9 cellular contexts compared by ENCODE assay signal in the genomic region with DNA sequence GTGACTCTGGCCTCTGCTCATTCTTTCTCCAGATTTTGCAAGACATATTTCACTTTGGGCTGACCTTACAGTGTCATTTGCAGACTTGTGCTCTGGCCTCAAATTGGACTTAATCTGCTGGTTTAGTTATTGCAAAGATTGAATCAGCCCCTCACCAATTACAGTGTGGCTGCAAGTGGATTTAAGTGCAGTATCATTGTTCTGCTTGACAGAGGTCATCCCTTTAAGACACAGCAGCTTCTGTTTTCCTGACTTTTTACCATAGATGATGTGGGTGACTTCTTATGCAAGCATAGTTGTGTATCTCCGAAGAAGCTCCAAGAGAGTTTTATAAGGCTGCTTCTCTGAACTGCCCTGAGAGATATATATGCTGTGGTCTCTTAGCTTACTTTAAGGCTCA. TPM values are rescaled to one million over a fixed set of nuclear protein-coding genes. Genes with fewer than 3 reads are reported as not detected.
DNase-seq lines count a peak whose midpoint lies in the region; ATAC-seq and TF ChIP-seq lines count a peak whose summit lies in the region.
"Had no signal": no experiment of that assay in that cellular context is flagged by ENCODE, and none has a peak within 500 bp of the region (broad histone marks: within the 10 kb centered on the region; RNA-seq: fewer than 3 reads in every experiment).

No MANE protein-coding gene starts in this region.

- peaks cover 23% of the 10 kb centered on the region for H3K36me3 Mint-ChIP-seq in T-helper 17 cell (ENCODE audit: low read depth)

- H3K9me3 ChIP-seq in T-helper 17 cell (ENCODE audit: control insufficient read depth, low read length, poor library complexity, severe bottlenecking): no peaks in the 10 kb centered on the region
- no peaks in the 10 kb centered on the region for H3K9me3 ChIP-seq in right cardiac atrium (ENCODE audit: control insufficient read depth, low read length)
- no peaks in the 10 kb centered on the region for H3K9me3 ChIP-seq in smooth muscle cell (replicated peaks; ENCODE audit: low read depth)
- H3K9me3 ChIP-seq: A549 had no signal

- intact Hi-C loops in right cardiac atrium (cut with DNase I): loop anchor here in 3 of 4 donors (5.0 to 10.0 kb wide), 3 partner anchors 95 to 285 kb away; no protein-coding TSS in a partner anchor

- in situ Hi-C loops in ACHN (cut with HindIII; ENCODE audit: low pct_ligation_motif_present, low pct_unique_long_range_greater_than_20kb, low sequenced_read_pairs): no loop called here

- H3K27ac ChIP-seq in right cardiac atrium (ENCODE audit: low read length) (peak overlapping the region; percentile 57), smooth muscle cell (ENCODE audit: low read depth) (peak overlapping the region; percentile 12)
- H3K27ac ChIP-seq: A549 had no signal

- DNase-seq in NCI-H1105 treated with DMSO at 0.1 percent for 48 hours (lab: John Stamatoyannopoulos, UW) (peak; percentile 20), NCI-H1105 (lab: John Stamatoyannopoulos, UW) (no peak), T-helper 17 cell (no peak), right cardiac atrium (no peak), smooth muscle cell (lab: John Stamatoyannopoulos, UW; ENCODE audit: unreplicated experiment) (no peak), ACHN (no peak)

- H3K4me1 ChIP-seq in right cardiac atrium (ENCODE audit: control insufficient read depth, insufficient read depth, low read length): peaks cover 9% of the 10 kb centered on the region
- H3K4me1 ChIP-seq in smooth muscle cell (ENCODE audit: low read depth): peaks cover 22% of the 10 kb centered on the region

- no peak for TF ChIP-seq CTCF in smooth muscle cell (IDR thresholded peaks at IDR 0.05; ENCODE audit: borderline replicate concordance, insufficient read depth, poor library complexity, severe bottlenecking)

- peaks cover 70% of the 10 kb centered on the region for H4K20me1 ChIP-seq in smooth muscle cell (ENCODE audit: low read depth)

- H3K27me3 Mint-ChIP-seq in T-helper 17 cell: no peaks in the 10 kb centered on the region

- H3K27ac Mint-ChIP-seq in T-helper 17 cell: peak overlapping the region; percentile 98

- peaks cover 67% of the 10 kb centered on the region for H3K79me2 ChIP-seq in smooth muscle cell (ENCODE audit: low read depth)

- ATAC-seq in T-helper 17 cell (no peak), right cardiac atrium (no peak), HG02938 (IDR thresholded peaks at IDR 0.05; ENCODE audit: unreplicated experiment) (no peak), HG03469 (IDR thresholded peaks at IDR 0.05; ENCODE audit: unreplicated experiment) (no peak)
- ATAC-seq: A549 had no signal

- WGBS in right cardiac atrium: 17% methylated on average over 1 of the region's 1 CpG
- 10% methylated on average over 1 of the region's 1 CpG for WGBS in smooth muscle cell (ENCODE audit: low lambda C conversion rate)

- peaks cover 69% of the 10 kb centered on the region for H3K4me1 Mint-ChIP-seq in T-helper 17 cell

- H2AFZ ChIP-seq in smooth muscle cell (ENCODE audit: low read depth): no peak overlapping the region

- H3K27me3 ChIP-seq in right cardiac atrium (ENCODE audit: control insufficient read depth, insufficient read depth) (no peaks in the 10 kb centered on the region), smooth muscle cell (ENCODE audit: low read depth) (no peaks in the 10 kb centered on the region)

- H3K4me3 ChIP-seq in right cardiac atrium (ENCODE audit: low read length): peak overlapping the region; percentile 85
- peak overlapping the region; percentile 79 for H3K4me3 ChIP-seq in smooth muscle cell
- H3K4me3 ChIP-seq: A549 had no signal

- H3K4me3 Mint-ChIP-seq in T-helper 17 cell: peak overlapping the region; percentile 99

- no peaks in the 10 kb centered on the region for H3K36me3 ChIP-seq in smooth muscle cell (ENCODE audit: low read depth)

- H3F3A ChIP-seq in smooth muscle cell (ENCODE audit: low read depth): peaks cover 26% of the 10 kb centered on the region

- H3K9ac ChIP-seq in smooth muscle cell (ENCODE audit: low read depth): no peak overlapping the region

- H3K4me2 ChIP-seq in smooth muscle cell: peak overlapping the region; percentile 94
- H3K4me2 ChIP-seq: A549 had no signal

RNA-seq across cellular contexts. Expression of gene TRIB2, which starts 3.4 kb away (rescaled TPM):
- total RNA-seq in T-helper 17 cell (100 to 1,000 TPM; 166 to 170 TPM), right cardiac atrium (10 to 100 TPM; 24.7 to 32.2 (median 28.2) TPM), smooth muscle cell (31.5 and 47.0 TPM in 2 replicates)
- polyA plus RNA-seq in right cardiac atrium (25.3 TPM), smooth muscle cell (26.0 and 31.1 TPM in 2 replicates)
